In the genomic region with DNA sequence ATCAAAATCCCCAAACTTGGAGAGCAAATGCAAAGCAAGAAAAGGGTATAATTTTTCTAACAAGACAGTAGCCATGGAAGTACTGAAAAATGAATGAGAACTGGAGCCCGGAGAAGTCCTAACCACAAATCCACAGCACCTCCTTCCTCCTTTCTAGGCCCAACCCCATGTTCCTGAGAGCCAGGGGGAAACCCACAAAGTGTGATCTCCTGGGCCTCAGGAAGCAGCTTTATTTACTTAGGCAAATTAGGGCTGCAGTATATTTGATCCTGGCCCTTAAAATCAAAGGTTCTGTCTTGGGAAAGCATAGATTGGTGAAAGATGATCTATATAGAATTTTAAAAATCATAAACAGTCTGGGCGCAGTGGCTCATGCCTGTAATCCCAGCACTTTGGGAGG, we compare ENCODE assay signal across 11 cellular contexts.
A peak's percentile ranks its signal among the peaks of the same experiment; 100 is the strongest.
DNase-seq lines count a peak whose midpoint lies in the region; TF ChIP-seq lines count a peak whose summit lies in the region.
"Had no signal": no experiment of that assay in that cellular context is flagged by ENCODE, and none has a peak within 500 bp of the region (broad histone marks: within the 10 kb centered on the region; RNA-seq: fewer than 3 reads in every experiment).

No MANE protein-coding gene starts in this region.

- no peak for TF ChIP-seq CTCF in choroid plexus epithelial cell (conservative IDR thresholded peaks at IDR 0.05; ENCODE audit: low read depth, low read length)
- TF ChIP-seq CTCF in neutrophil (IDR thresholded peaks at IDR 0.05), result no peak
- TF ChIP-seq CTCF in ascending aorta (IDR thresholded peaks at IDR 0.05), result no peak

- peaks cover 7% of the 10 kb centered on the region in 2 experiments for H3K4me1 ChIP-seq in neutrophil (ENCODE audit: control insufficient read depth in 1 of 2, insufficient read depth in 1 of 2, low read depth in 1 of 2, low read length in 1 of 2)
- peaks cover 0 to 3% of the 10 kb centered on the region in 2 donors for H3K4me1 ChIP-seq in ascending aorta

- H3K9me3 ChIP-seq in neutrophil (no peaks in the 10 kb centered on the region), ascending aorta (no peaks in the 10 kb centered on the region)

- H3K36me3 ChIP-seq in neutrophil, result no peaks in the 10 kb centered on the region
- H3K36me3 ChIP-seq in ascending aorta, result no peaks in the 10 kb centered on the region

- H3K27ac ChIP-seq in neutrophil, result peak overlapping the region; percentile 25
- no peak overlapping the region for H3K27ac ChIP-seq in ascending aorta
- H3K27ac ChIP-seq: 22Rv1 had no signal

- intact Hi-C loops in ascending aorta (cut with DNase I), result no loop called here

- DNase-seq in DMS 273 (lab: John Stamatoyannopoulos, UW; ENCODE audit: unreplicated experiment), result peak; percentile 22
- DNase-seq in DMS 273 treated with DMSO at 0.1 percent for 48 hours (lab: John Stamatoyannopoulos, UW), result no peak
- peak; percentile 60 to 66 for DNase-seq in NCI-H526 (lab: John Stamatoyannopoulos, UW)
- DNase-seq in choroid plexus epithelial cell (ENCODE audit: low read depth), result peak; percentile 95
- DNase-seq in NCI-H146 treated with DMSO at 0.1 percent for 48 hours (lab: John Stamatoyannopoulos, UW; ENCODE audit: unreplicated experiment), result no peak
- no peak for DNase-seq in ascending aorta (ENCODE audit: low spot score in 2 of 2)
- DNase-seq in T-helper 1 cell, result no peak
- DNase-seq: activated CD4-positive, alpha-beta T cell treated with anti-CD3 and anti-CD28 coated beads for 4 hours; natural killer cell had no signal

- H3K4me3 ChIP-seq in choroid plexus epithelial cell (ENCODE audit: low read depth, low read length) (no peak overlapping the region), neutrophil (ENCODE audit: low read depth in 1 of 2, low read length in 1 of 2) (no peak overlapping the region), ascending aorta (no peak overlapping the region)

- H3K27me3 ChIP-seq in neutrophil (no peaks in the 10 kb centered on the region), ascending aorta (no peaks in the 10 kb centered on the region)

Comparison
In these comparisons a context has a peak if more than half of its experiments do, and no peak if none do; other contexts are left out.
1. DNase-seq: peak in DMS 273 (single experiment), NCI-H526 (2 of 2) and choroid plexus epithelial cell (single experiment); none in DMS 273 treated with DMSO at 0.1 percent for 48 hours (single experiment), NCI-H146 treated with DMSO at 0.1 percent for 48 hours (single experiment), ascending aorta (0 of 2) and T-helper 1 cell (0 of 5).